In the genomic region with DNA sequence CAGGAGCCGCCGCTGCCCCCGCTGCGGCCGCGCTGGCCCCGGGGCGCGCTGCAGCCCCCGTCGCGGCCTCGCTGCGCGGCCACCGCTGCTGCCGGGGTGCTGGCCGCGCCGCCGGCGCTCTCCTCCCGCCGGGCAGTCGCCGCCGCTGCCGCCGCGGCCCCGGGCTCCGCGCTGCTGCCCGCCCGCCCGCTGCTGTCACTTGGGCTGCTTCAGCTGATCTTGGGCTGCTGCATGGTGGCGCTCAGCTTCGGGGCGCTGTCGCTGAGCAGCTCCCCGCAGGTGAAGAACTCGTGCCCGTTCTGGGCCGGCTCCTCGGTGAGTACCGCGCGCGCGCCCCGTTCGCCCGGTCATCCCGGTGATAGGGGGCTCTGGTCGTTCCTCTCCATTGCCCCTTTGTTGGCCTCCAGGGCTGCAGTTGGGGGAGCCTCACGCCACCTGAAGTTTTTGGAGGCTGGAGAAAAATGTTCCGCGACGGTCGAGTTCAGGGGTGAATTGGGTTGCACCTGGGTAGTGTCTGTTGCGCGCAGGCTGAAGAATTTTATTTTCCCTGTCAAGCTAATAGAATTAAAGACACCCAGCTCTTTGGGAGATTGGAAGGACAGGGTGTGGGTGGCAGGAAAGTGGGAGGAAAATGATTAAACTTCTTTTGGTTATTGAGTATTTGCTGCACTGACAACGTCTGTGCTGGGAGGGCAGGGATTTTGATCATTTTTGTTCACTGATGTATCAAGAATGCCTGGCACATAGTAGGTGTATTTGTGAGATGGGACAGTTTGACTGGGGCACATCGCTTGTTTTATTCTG, we compare ENCODE assay signal across 9 cellular contexts. TPM values are rescaled to one million over a fixed set of nuclear protein-coding genes. Genes with fewer than 3 reads are reported as not detected.
DNase-seq lines count a peak whose midpoint lies in the region; ATAC-seq, FAIRE-seq and TF ChIP-seq lines count a peak whose summit lies in the region.
"Had no signal": no experiment of that assay in that cellular context is flagged by ENCODE, and none has a peak within 500 bp of the region (broad histone marks: within the 10 kb centered on the region; RNA-seq: fewer than 3 reads in every experiment).

No MANE protein-coding gene starts in this region.

- no peak for TF ChIP-seq CTCF in retinal pigment epithelial cell (conservative IDR thresholded peaks at IDR 0.05; ENCODE audit: low read depth, low read length)

- no peak overlapping the region for H3K27ac Mint-ChIP-seq in T-helper 17 cell

- H3K4me3 ChIP-seq in retinal pigment epithelial cell (ENCODE audit: low read length), result peak overlapping the region; percentile 61

- FAIRE-seq in GM12891 (lab: Jason Lieb, UNC), result no peak

- intact Hi-C loops in left cardiac atrium (cut with DNase I), result loop anchor here in 1 of 2 donors (5.0 to 10.0 kb wide), 3 partner anchors 51 to 101 kb away; no protein-coding TSS in a partner anchor

- H3K36me3 Mint-ChIP-seq in T-helper 17 cell (ENCODE audit: low read depth), result no peaks in the 10 kb centered on the region

- ATAC-seq in GM21447 (IDR thresholded peaks at IDR 0.05; ENCODE audit: unreplicated experiment) (peak; percentile 10), T-helper 17 cell (no peak), left cardiac atrium (peak; percentile 7 to 23), HG02973 (IDR thresholded peaks at IDR 0.05; ENCODE audit: unreplicated experiment) (no peak), HG02571 (IDR thresholded peaks at IDR 0.05; ENCODE audit: unreplicated experiment) (no peak), GM21786 (IDR thresholded peaks at IDR 0.05; ENCODE audit: unreplicated experiment) (no peak)

- H3K9me3 ChIP-seq in T-helper 17 cell (ENCODE audit: control insufficient read depth, low read length, poor library complexity, severe bottlenecking), result no peaks in the 10 kb centered on the region

- H3K27me3 Mint-ChIP-seq in T-helper 17 cell, result peaks cover 47% of the 10 kb centered on the region

- peak overlapping the region; percentile 70 for H3K4me3 Mint-ChIP-seq in T-helper 17 cell
- H3K4me3 Mint-ChIP-seq: central memory CD8-positive, alpha-beta T cell had no signal

- DNase-seq in T-helper 17 cell (no peak), left cardiac atrium (peak; percentile 24), retinal pigment epithelial cell (ENCODE audit: low read depth) (no peak), GM12891 (ENCODE audit: insufficient read length, low spot score) (no peak)

- H3K4me1 Mint-ChIP-seq in T-helper 17 cell, result no peaks in the 10 kb centered on the region
- H3K4me1 Mint-ChIP-seq: central memory CD8-positive, alpha-beta T cell had no signal

- no peak for TF ChIP-seq POLR2A in GM12891 (IDR thresholded peaks at IDR 0.05; ENCODE audit: low read depth, low read length)

TF ChIP-seq in GM12891, 5 proteins besides CTCF, POLR2A, EP300 and RAD21:
- TF ChIP-seq TAF1 (IDR thresholded peaks at IDR 0.05; ENCODE audit: low read depth, low read length) (no peak), PAX5 (IDR thresholded peaks at IDR 0.05; ENCODE audit: insufficient read depth, low read length, severe bottlenecking) (no peak), POLR2AphosphoS5 (IDR thresholded peaks at IDR 0.05; ENCODE audit: low read depth, low read length) (no peak), SPI1 (IDR thresholded peaks at IDR 0.05; ENCODE audit: low read depth, low read length) (no peak), POU2F2 (IDR thresholded peaks at IDR 0.05; ENCODE audit: low read depth, low read length) (no peak)

RNA-seq across cellular contexts. Expression of gene ENTREP1, which starts 0.6 kb away (rescaled TPM):
- total RNA-seq in T-helper 17 cell (under 1 TPM in 1 of 2 donors, not detected in 1; 0.77 TPM), left cardiac atrium (10 to 100 TPM; 12.0 to 16.4 TPM)
- not detected for polyA plus RNA-seq in GM12891 (2012; ENCODE audit: low read depth, missing spikeins)

Comparison
In these comparisons a context has a peak if more than half of its experiments do, and no peak if none do; other contexts are left out.
1. ATAC-seq: peak in GM21447 (single experiment) and left cardiac atrium (2 of 2); none in T-helper 17 cell (single experiment), HG02973 (single experiment), HG02571 (single experiment) and GM21786 (single experiment).
2. RNA of gene ENTREP1, which starts 0.6 kb away (total RNA-seq): 12.0 to 16.4 TPM in left cardiac atrium; 0.77 TPM in T-helper 17 cell; every median in the first group is over 4 times any median in the second.